In genomic region chr2:109516445-109517117, GRCh38 we compare ENCODE assay signal across 1 cellular context.
TF ChIP-seq lines count a peak whose summit lies in the region.

No MANE protein-coding gene starts in this region.

TF ChIP-seq in HepG2, 621 proteins besides CTCF, POLR2A, EP300 and RAD21 (continued from another document and continues in another):
- TF ChIP-seq ZNF142 (CRISPR knock-in tag; IDR thresholded peaks at IDR 0.05) (no peak; the same call in 1 of the 2 replicates), TFDP1 (CRISPR knock-in tag; IDR thresholded peaks at IDR 0.05; ENCODE audit: borderline replicate concordance) (peak; percentile 52; the same call in 1 of the 2 replicates), SATB2 (CRISPR knock-in tag; IDR thresholded peaks at IDR 0.05) (no peak), KDM3A (CRISPR knock-in tag; IDR thresholded peaks at IDR 0.05; ENCODE audit: low read depth) (peak; percentile 83; the same call in 1 of the 2 replicates), ZNF776 (CRISPR knock-in tag; IDR thresholded peaks at IDR 0.05) (peak; percentile 42; the same call in 1 of the 2 replicates), FOXC1 (CRISPR knock-in tag; IDR thresholded peaks at IDR 0.05; ENCODE audit: borderline replicate concordance) (no peak; the same call in 1 of the 2 replicates), ASH2L (IDR thresholded peaks at IDR 0.05; ENCODE audit: insufficient read length, low read depth, low read length) (no peak), MIER2 (CRISPR knock-in tag; IDR thresholded peaks at IDR 0.05) (peak; percentile 65; the same call in 1 of the 2 replicates), ZNF614 (CRISPR knock-in tag; IDR thresholded peaks at IDR 0.05; ENCODE audit: borderline replicate concordance) (peak; percentile 76; the same call in 1 of the 2 replicates), CBX1 (IDR thresholded peaks at IDR 0.05; ENCODE audit: low read depth) (no peak), NKX3-1 (CRISPR knock-in tag; IDR thresholded peaks at IDR 0.05) (no peak), RFXAP (CRISPR knock-in tag; IDR thresholded peaks at IDR 0.05; ENCODE audit: borderline replicate concordance) (no peak), IKZF1 (IDR thresholded peaks at IDR 0.05) (no peak), SALL2 (CRISPR knock-in tag; IDR thresholded peaks at IDR 0.05) (no peak), ZBTB43 (CRISPR knock-in tag; conservative IDR thresholded peaks at IDR 0.05) (no peak), ZNF354B (CRISPR knock-in tag; IDR thresholded peaks at IDR 0.05) (peak; percentile 15; the same call in 1 of the 2 replicates), ZBTB7A (CRISPR knock-in tag; IDR thresholded peaks at IDR 0.05) (peak; percentile 80; the same call in 1 of the 2 replicates), MLLT10 (CRISPR knock-in tag; IDR thresholded peaks at IDR 0.05) (no peak), SIX4 (CRISPR knock-in tag; IDR thresholded peaks at IDR 0.05) (0 out of 2 replicates have a peak, but pooled peaks have one; percentile 22), ZBTB4 (CRISPR knock-in tag; IDR thresholded peaks at IDR 0.05; ENCODE audit: borderline replicate concordance) (no peak), ZNF790 (CRISPR knock-in tag; IDR thresholded peaks at IDR 0.05; ENCODE audit: borderline replicate concordance) (no peak), RERE (CRISPR knock-in tag; IDR thresholded peaks at IDR 0.05; ENCODE audit: low read depth) (no peak), REST (IDR thresholded peaks at IDR 0.05; ENCODE audit: borderline replicate concordance in 1 of 2, low read depth in 1 of 2, low read length in 2 of 2) (no peak), ZNF225 (CRISPR knock-in tag; IDR thresholded peaks at IDR 0.05) (0 out of 2 replicates have a peak, but pooled peaks have one; percentile 20), PRMT3 (CRISPR knock-in tag; IDR thresholded peaks at IDR 0.05; ENCODE audit: borderline replicate concordance, low read depth) (no peak), ZNF720 (CRISPR knock-in tag; IDR thresholded peaks at IDR 0.05) (no peak), KAT8 (CRISPR knock-in tag; IDR thresholded peaks at IDR 0.05) (no peak), ZBTB38 (CRISPR knock-in tag; IDR thresholded peaks at IDR 0.05) (peak; percentile 27; the same call in 1 of the 2 replicates), PRDM4 (CRISPR knock-in tag; IDR thresholded peaks at IDR 0.05; ENCODE audit: borderline replicate concordance) (no peak), JUND (CRISPR knock-in tag; IDR thresholded peaks at IDR 0.05) (0 out of 2 replicates have a peak, but pooled peaks have one; percentile 33), KAT7 (CRISPR knock-in tag; IDR thresholded peaks at IDR 0.05; ENCODE audit: borderline replicate concordance) (no peak; the same call in 1 of the 2 replicates)
